In genomic region chr15:41435037-41435786, GRCh38 we compare ENCODE assay signal across 19 cellular contexts. TPM values are rescaled to one million over a fixed set of nuclear protein-coding genes. Genes with fewer than 3 reads are reported as not detected.
"Had no signal": no experiment of that assay in that cellular context is flagged by ENCODE, and none has a peak within 500 bp of the region (broad histone marks: within the 10 kb centered on the region; RNA-seq: fewer than 3 reads in every experiment).

No MANE protein-coding gene starts in this region.

- DNase-seq: effector memory CD4-positive, alpha-beta T cell; gastrocnemius medialis; heart right ventricle; hypothalamus; kidney glomerular epithelial cell; mammary epithelial cell; mucosa of descending colon; naive thymus-derived CD8-positive, alpha-beta T cell; stimulated activated CD4-positive, alpha-beta T cell treated with anti-CD3 and anti-CD28 coated beads, Interleukin-2, amount 100 ng/mL, for 24 hours; stimulated activated CD4-positive, alpha-beta T cell treated with anti-CD3 and anti-CD28 coated beads, Interleukin-4, amount 100 ng/mL, for 4 hours; stimulated activated naive CD4-positive, alpha-beta T cell; upper lobe of left lung; uterus had no signal

- H3K9me3 Mint-ChIP-seq: naive thymus-derived CD8-positive, alpha-beta T cell had no signal

- H3K27me3 Mint-ChIP-seq: naive thymus-derived CD8-positive, alpha-beta T cell had no signal

- H3K4me3 Mint-ChIP-seq: naive thymus-derived CD8-positive, alpha-beta T cell had no signal

- H3K27ac ChIP-seq: gastrocnemius medialis, heart right ventricle, neutrophil, suprapubic skin, tibial artery, upper lobe of left lung, uterus had no signal

- ATAC-seq: esophagus mucosa; gastrocnemius medialis; heart right ventricle; mucosa of descending colon; naive thymus-derived CD8-positive, alpha-beta T cell; sciatic nerve had no signal

RNA-seq across cellular contexts. Expression of gene ITPKA, which starts 58.5 kb away (rescaled TPM):
- total RNA-seq: naive thymus-derived CD8-positive, alpha-beta T cell; sciatic nerve; skeletal muscle tissue had no signal
